20 cellular contexts compared by ENCODE assay signal in the genomic region with DNA sequence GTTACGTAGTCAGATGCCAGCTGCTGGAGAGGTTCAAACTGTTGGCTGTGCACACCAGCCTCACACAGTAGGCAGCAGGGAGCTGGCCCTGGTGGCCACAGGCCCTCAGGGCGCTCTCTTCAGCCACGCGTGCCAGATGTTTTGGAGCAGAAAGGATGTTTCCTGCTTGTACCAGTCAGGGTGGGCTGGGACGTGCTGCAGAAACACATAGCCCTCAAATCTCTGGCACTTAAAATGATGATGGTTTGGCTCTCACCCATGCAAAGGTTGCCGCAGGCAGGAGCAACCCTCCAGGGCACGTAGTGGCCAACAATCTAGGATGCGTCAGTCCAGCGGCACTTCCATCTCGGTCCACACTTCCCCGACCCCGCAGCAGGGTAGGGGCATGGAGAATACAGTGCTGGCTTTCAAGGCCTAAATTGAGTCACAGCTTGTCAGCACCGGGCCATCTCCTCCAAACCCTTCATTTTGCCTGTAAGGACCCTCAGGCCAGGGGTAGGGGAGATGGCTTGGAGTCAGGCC.
"Had no signal": no experiment of that assay in that cellular context is flagged by ENCODE, and none has a peak within 500 bp of the region (broad histone marks: within the 10 kb centered on the region; RNA-seq: fewer than 3 reads in every experiment).

No MANE protein-coding gene starts in this region.

- H3K27ac ChIP-seq: Peyer's patch, RWPE1, SJSA1 had no signal

- H3K4me3 ChIP-seq: MG63, Peyer's patch, SJSA1 had no signal

- H3K27me3 ChIP-seq: MG63, Peyer's patch, SJSA1 had no signal

- H3K9me3 ChIP-seq: MG63, Peyer's patch, SJSA1 had no signal

- H3K36me3 ChIP-seq: MG63, Peyer's patch, SJSA1 had no signal

- DNase-seq: activated B cell treated with CpG ODN at 0.5 μM for 24 hours; activated CD4-positive, alpha-beta T cell treated with anti-CD3 and anti-CD28 coated beads for 1 hour; activated CD4-positive, alpha-beta T cell treated with anti-CD3 and anti-CD28 coated beads, Interleukin-2, amount 10 ng/mL, durations not matched to agents 24 days and 14 days; activated CD4-positive, alpha-beta T cell treated with anti-CD3 and anti-CD28 coated beads, Interleukin-2, amount 50 U/mL, for 48 hours; activated CD8-positive, alpha-beta memory T cell treated with anti-CD3 and anti-CD28 coated beads, Interleukin-2, amount 10 ng/mL, durations not matched to agents 7 days and 5 days; activated effector memory CD4-positive, alpha-beta T cell treated with Interleukin-2 at 50 U/mL for 16 hours; activated naive CD4-positive, alpha-beta T cell; activated T-cell treated with anti-CD3 and anti-CD28 coated beads, Interleukin-2, amount 50 U/mL, for 24 hours; MG63; MV-4-11; NCI-H1417 treated with DMSO at 0.1 percent for 48 hours; NCI-H1694; NCI-H510A; NCI-H526 treated with DMSO at 0.1 percent for 48 hours; NK-92 treated with Interleukin-12 subunit alpha and Interleukin-12 subunit beta, amount 100 ng/mL, for 24 hours; Peyer's patch; T-helper 9 cell had no signal

- ATAC-seq: activated CD8-positive, alpha-beta memory T cell treated with anti-CD3 and anti-CD28 coated beads, Interleukin-2, amount 10 ng/mL, durations not matched to agents 7 days and 5 days; SK-N-SH treated with all-trans-retinoic acid at 6 μM for 48 hours had no signal

- H3K4me1 ChIP-seq: Peyer's patch, SJSA1 had no signal
